In the genomic region with DNA sequence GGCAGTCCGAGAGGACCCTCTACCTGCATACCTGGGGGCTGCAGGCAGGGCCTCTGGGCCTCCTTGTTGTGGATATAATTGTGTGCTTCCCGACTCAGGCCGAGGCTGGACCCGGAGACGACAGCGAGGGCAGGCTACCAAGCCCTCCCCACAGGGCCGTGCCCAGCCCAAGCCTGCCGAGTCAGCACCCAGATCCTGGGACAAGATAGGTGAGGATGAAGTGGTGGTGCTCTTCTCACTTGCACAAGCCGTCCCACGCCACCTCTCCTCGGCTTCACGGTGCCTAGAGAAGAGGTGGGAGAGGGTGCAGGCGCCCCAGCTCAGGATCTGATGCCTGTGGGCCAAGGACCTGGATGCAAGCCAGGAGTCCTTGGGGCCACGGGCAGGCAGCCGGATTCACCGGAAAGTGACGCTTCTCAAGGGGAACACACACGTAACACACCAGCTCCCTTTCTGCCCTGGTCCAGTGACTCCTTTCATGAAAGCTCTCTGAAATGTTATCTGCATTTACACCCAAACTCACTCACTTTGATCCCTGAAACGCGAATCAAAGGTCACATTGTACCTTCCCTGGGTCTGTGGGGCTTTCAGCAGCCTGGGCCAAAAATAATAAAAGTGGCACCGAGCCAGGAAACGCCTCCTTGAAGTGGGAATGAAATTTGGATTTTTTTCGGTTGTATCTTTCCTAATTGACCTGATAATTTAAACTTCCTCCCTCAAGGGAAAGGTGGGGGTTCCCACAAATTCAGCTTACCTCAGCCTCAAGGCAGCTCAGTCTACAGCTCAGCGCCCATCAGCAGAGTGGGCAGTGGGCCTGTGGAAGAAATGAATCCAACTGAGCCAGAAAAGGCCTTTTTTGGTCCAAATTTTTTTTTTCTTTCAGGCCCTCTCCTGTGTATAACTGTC, we compare ENCODE assay signal across 8 cellular contexts. TPM values are rescaled to one million over a fixed set of nuclear protein-coding genes. Genes with fewer than 3 reads are reported as not detected.
DNase-seq lines count a peak whose midpoint lies in the region; ATAC-seq and TF ChIP-seq lines count a peak whose summit lies in the region.

No MANE protein-coding gene starts in this region.

- intact Hi-C loops in left lung (cut with DNase I), result no loop called here

- DNase-seq in GM12865 (ENCODE audit: low read depth), result peak; percentile 88
- peak; percentile 77 for DNase-seq in HEK293T (ENCODE audit: extremely low spot score)
- DNase-seq in NCI-H1092 (lab: John Stamatoyannopoulos, UW), result peak; percentile 67
- DNase-seq in left lung, result peak in 1 of 2 donors; percentile 67
- peak; percentile 61 to 62 for DNase-seq in stimulated activated CD4-positive, alpha-beta T cell treated with anti-CD3 and anti-CD28 coated beads, Interleukin-4, amount 100 ng/mL, for 48 hours (ENCODE audit: low read depth in 2 of 2)
- no peak for DNase-seq in hippocampal formation (lab: John Stamatoyannopoulos, UW)

- POLR2A ChIA-PET in HEK293T (lab: Yijun Ruan, JAX), result interaction anchor here (0.9 to 3.6 kb wide), 22 partner anchors 9 to 132 kb away, joined by 3 to 29 read pairs (median 4); no protein-coding TSS in a partner anchor

- H3K9me3 ChIP-seq in left lung, result no peaks in the 10 kb centered on the region

- CTCF ChIA-PET in HEK293T (lab: Yijun Ruan, JAX), result interaction anchor here (0.7 to 1.7 kb wide), 6 partner anchors 13 to 158 kb away, joined by 3 to 4 read pairs (median 3); no protein-coding TSS in a partner anchor

- H3K4me3 ChIP-seq in GM12865 (ENCODE audit: low read depth, low read length) (peak overlapping the region; percentile 77), left lung (peak overlapping the region; percentile 82 to 87)

- peaks cover 0 to 19% of the 10 kb centered on the region in 2 donors for H3K36me3 ChIP-seq in left lung

- H3K27ac ChIP-seq in VCaP, result peak overlapping the region; percentile 99
- H3K27ac ChIP-seq in cingulate gyrus (ENCODE audit: low read depth, low read length), result peak overlapping the region; percentile 78
- H3K27ac ChIP-seq in left lung, result peak overlapping the region; percentile 93 to 94

- H3K4me1 ChIP-seq in left lung, result peaks cover 14 to 45% of the 10 kb centered on the region in 2 donors

- TF ChIP-seq CTCF in GM12865 (IDR thresholded peaks at IDR 0.05; ENCODE audit: insufficient read depth, low read depth, low read length, missing control alignments) (no peak), VCaP (conservative IDR thresholded peaks at IDR 0.05) (no peak), left lung (IDR thresholded peaks at IDR 0.05) (no peak)

- no peaks in the 10 kb centered on the region for H3K27me3 ChIP-seq in left lung

- peak; percentile 20 for ATAC-seq in left lung

TF ChIP-seq in HEK293T, 16 proteins besides CTCF, POLR2A, EP300 and RAD21:
- peak; percentile 89 for TF ChIP-seq HDGF (IDR thresholded peaks at IDR 0.05; ENCODE audit: borderline replicate concordance)
- no peak for TF ChIP-seq ELF4 (IDR thresholded peaks at IDR 0.05)

RNA-seq across cellular contexts. Expression of a gene that starts 1.1 kb away (rescaled TPM):
- total RNA-seq in left lung, result 1 to 10 TPM; 6.7 to 7.9 TPM

RNA-seq across cellular contexts. Expression of a gene that starts 1.1 kb away (rescaled TPM):
- total RNA-seq in left lung, result 10 to 100 TPM; 21.4 to 28.0 TPM

Comparison
In these comparisons a context has a peak if more than half of its experiments do, and no peak if none do; other contexts are left out.
1. DNase-seq: peak in GM12865 (single experiment), HEK293T (single experiment), NCI-H1092 (single experiment) and stimulated activated CD4-positive, alpha-beta T cell treated with anti-CD3 and anti-CD28 coated beads, Interleukin-4, amount 100 ng/mL, for 48 hours (2 of 2); none in hippocampal formation (0 of 2).
2. Peak in every context shown above with its lines, with median percentiles within 50 percentile points of each other: H3K27ac ChIP-seq.